Comparison of ENCODE assay signal across 3 cellular contexts in genomic region chr11:14318581-14318981, GRCh38.
TF ChIP-seq lines count a peak whose summit lies in the region.

No MANE protein-coding gene starts in this region.

TF ChIP-seq in A549, 52 proteins besides CTCF, POLR2A, EP300 and RAD21:
- TF ChIP-seq CHD4 (IDR thresholded peaks at IDR 0.05; ENCODE audit: borderline replicate concordance): no peak
- TF ChIP-seq MYC (IDR thresholded peaks at IDR 0.05; ENCODE audit: borderline replicate concordance, low read length): no peak

TF ChIP-seq in HEK293, 187 proteins besides CTCF, POLR2A, EP300 and RAD21:
- TF ChIP-seq MYNN (tag by site-specific recombination; IDR thresholded peaks at IDR 0.05; ENCODE audit: borderline replicate concordance) (no peak), PRDM6 (tag by site-specific recombination; IDR thresholded peaks at IDR 0.05) (0 out of 2 replicates have a peak, but pooled peaks have one; percentile 5), GLI4 (tag by site-specific recombination; IDR thresholded peaks at IDR 0.05) (no peak), PATZ1 (tag by site-specific recombination; IDR thresholded peaks at IDR 0.05) (no peak), ZNF518A (tag by site-specific recombination; conservative IDR thresholded peaks at IDR 0.05; ENCODE audit: low read depth) (no peak)

TF ChIP-seq in GM12878, 131 proteins besides CTCF, POLR2A, EP300 and RAD21:
- TF ChIP-seq CBX5 (IDR thresholded peaks at IDR 0.05; ENCODE audit: low read depth) (no peak), E2F8 (IDR thresholded peaks at IDR 0.05; ENCODE audit: low read depth, partially characterized antibody) (no peak), REST (IDR thresholded peaks at IDR 0.05; ENCODE audit: low read depth, low read length) (no peak), BCLAF1 (IDR thresholded peaks at IDR 0.05) (no peak), NR2C1 (IDR thresholded peaks at IDR 0.05) (no peak), FOXM1 (IDR thresholded peaks at IDR 0.05; ENCODE audit: low read depth, low read length) (no peak), HDAC6 (IDR thresholded peaks at IDR 0.05; ENCODE audit: unreplicated experiment) (no peak), CHD4 (IDR thresholded peaks at IDR 0.05) (no peak), RELA (IDR thresholded peaks at IDR 0.05; ENCODE audit: borderline replicate concordance, partially characterized antibody) (no peak)
TF ChIP-seq in GM12878: peak in this region for 0.
